ENCODE assay signal across 1 cellular context in the genomic region with DNA sequence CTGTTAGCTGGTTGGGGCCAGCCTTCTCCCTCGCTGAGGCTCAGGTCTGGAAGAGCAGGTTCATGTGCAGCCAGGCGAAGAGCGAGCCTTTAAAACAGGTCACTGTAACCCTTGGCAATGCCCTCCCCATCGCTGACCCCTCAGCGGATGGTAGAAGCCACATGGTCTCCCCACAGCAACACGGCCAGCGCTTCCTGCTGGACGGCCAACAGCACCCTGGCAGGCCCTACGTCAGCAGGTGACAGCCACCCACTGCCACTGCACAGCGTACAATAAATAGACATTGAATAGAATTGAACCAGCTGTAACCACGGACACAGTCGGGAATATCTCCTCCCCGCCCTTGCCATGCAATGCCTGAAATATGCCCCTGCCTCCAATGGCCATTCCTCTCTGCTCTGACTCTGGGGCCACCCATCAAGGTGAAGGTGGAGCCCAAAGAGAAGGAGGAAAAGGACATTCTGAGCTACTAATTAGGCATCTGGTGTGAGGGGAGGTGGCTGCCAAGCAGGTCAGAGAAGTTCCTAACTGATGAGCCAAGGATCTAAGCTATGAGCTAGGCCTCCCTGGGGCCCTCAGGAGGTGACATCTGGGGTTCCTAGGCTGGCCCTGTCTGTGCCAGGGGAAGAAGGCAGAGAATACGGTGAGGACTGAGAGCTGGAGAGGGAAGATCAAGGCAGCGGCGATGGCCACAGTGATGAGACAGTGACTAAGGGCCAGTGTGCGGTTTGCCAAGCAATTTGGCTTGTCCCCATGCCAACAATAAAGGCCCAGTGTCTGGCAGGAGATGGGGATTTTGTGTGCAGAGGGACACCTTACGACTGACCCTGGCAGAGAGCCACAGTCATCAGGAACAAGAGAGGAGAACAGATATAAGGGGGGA.
TF ChIP-seq lines count a peak whose summit lies in the region.

No MANE protein-coding gene starts in this region.

TF ChIP-seq in GM23338, 12 proteins besides CTCF, POLR2A, EP300 and RAD21 (continued from another document):
- TF ChIP-seq, protein P1, sequence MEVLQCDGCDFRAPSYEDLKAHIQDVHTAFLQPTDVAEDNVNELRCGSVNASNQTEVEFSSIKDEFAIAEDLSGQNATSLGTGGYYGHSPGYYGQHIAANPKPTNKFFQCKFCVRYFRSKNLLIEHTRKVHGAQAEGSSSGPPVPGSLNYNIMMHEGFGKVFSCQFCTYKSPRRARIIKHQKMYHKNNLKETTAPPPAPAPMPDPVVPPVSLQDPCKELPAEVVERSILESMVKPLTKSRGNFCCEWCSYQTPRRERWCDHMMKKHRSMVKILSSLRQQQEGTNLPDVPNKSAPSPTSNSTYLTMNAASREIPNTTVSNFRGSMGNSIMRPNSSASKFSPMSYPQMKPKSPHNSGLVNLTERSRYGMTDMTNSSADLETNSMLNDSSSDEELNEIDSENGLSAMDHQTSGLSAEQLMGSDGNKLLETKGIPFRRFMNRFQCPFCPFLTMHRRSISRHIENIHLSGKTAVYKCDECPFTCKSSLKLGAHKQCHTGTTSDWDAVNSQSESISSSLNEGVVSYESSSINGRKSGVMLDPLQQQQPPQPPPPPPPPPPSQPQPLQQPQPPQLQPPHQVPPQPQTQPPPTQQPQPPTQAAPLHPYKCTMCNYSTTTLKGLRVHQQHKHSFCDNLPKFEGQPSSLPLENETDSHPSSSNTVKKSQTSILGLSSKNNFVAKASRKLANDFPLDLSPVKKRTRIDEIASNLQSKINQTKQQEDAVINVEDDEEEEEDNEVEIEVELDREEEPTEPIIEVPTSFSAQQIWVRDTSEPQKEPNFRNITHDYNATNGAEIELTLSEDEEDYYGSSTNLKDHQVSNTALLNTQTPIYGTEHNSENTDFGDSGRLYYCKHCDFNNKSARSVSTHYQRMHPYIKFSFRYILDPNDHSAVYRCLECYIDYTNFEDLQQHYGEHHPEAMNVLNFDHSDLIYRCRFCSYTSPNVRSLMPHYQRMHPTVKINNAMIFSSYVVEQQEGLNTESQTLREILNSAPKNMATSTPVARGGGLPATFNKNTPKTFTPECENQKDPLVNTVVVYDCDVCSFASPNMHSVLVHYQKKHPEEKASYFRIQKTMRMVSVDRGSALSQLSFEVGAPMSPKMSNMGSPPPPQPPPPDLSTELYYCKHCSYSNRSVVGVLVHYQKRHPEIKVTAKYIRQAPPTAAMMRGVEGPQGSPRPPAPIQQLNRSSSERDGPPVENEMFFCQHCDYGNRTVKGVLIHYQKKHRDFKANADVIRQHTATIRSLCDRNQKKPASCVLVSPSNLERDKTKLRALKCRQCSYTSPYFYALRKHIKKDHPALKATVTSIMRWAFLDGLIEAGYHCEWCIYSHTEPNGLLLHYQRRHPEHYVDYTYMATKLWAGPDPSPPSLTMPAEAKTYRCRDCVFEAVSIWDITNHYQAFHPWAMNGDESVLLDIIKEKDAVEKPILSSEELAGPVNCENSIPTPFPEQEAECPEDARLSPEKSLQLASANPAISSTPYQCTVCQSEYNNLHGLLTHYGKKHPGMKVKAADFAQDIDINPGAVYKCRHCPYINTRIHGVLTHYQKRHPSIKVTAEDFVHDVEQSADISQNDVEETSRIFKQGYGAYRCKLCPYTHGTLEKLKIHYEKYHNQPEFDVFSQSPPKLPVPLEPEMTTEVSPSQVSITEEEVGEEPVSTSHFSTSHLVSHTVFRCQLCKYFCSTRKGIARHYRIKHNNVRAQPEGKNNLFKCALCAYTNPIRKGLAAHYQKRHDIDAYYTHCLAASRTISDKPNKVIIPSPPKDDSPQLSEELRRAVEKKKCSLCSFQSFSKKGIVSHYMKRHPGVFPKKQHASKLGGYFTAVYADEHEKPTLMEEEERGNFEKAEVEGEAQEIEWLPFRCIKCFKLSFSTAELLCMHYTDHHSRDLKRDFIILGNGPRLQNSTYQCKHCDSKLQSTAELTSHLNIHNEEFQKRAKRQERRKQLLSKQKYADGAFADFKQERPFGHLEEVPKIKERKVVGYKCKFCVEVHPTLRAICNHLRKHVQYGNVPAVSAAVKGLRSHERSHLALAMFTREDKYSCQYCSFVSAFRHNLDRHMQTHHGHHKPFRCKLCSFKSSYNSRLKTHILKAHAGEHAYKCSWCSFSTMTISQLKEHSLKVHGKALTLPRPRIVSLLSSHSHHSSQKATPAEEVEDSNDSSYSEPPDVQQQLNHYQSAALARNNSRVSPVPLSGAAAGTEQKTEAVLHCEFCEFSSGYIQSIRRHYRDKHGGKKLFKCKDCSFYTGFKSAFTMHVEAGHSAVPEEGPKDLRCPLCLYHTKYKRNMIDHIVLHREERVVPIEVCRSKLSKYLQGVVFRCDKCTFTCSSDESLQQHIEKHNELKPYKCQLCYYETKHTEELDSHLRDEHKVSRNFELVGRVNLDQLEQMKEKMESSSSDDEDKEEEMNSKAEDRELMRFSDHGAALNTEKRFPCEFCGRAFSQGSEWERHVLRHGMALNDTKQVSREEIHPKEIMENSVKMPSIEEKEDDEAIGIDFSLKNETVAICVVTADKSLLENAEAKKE (CRISPR knock-in tag; IDR thresholded peaks at IDR 0.05), result no peak
- no peak for TF ChIP-seq POLR2AphosphoS5 (IDR thresholded peaks at IDR 0.05; ENCODE audit: low read depth)
- TF ChIP-seq ETS1 (IDR thresholded peaks at IDR 0.05), result no peak
- no peak for TF ChIP-seq EZH2phosphoT487 (IDR thresholded peaks at IDR 0.05; ENCODE audit: unreplicated experiment)
- TF ChIP-seq ZNF114 (CRISPR knock-in tag; IDR thresholded peaks at IDR 0.05), result no peak
- no peak for TF ChIP-seq JUNB (IDR thresholded peaks at IDR 0.05; ENCODE audit: unreplicated experiment)
- no peak for TF ChIP-seq NANOG (IDR thresholded peaks at IDR 0.05; ENCODE audit: borderline replicate concordance)
